22 cellular contexts compared by ENCODE assay signal in genomic region chr7:49119706-49120105, GRCh38.
"Had no signal": no experiment of that assay in that cellular context is flagged by ENCODE, and none has a peak within 500 bp of the region (broad histone marks: within the 10 kb centered on the region; RNA-seq: fewer than 3 reads in every experiment).

No MANE protein-coding gene starts in this region.

- H3K9me3 ChIP-seq: esophagus muscularis mucosa, mucosa of descending colon, tibial artery, upper lobe of right lung, vagina had no signal

- ATAC-seq: left lobe of liver; mucosa of descending colon; naive thymus-derived CD8-positive, alpha-beta T cell; sciatic nerve; stimulated activated memory B cell treated with anti-CD40 and anti-IgM and Interleukin-4, amounts not matched to agents 10 μg/mL and 1 μg/mL and 100 μg/mL, for 72 hours; upper lobe of right lung had no signal

- H2AFZ ChIP-seq: hepatocyte had no signal

- FAIRE-seq: endometrium, islet of Langerhans had no signal

- H3K4me1 ChIP-seq: esophagus muscularis mucosa, spleen, tibial artery, upper lobe of right lung, vagina had no signal

- H3K4me1 Mint-ChIP-seq: naive thymus-derived CD8-positive, alpha-beta T cell; stimulated activated memory B cell treated with anti-CD40 and anti-IgM and Interleukin-4, amounts not matched to agents 10 μg/mL and 1 μg/mL and 100 μg/mL, for 72 hours had no signal

- H3K4me3 ChIP-seq: esophagus muscularis mucosa, hepatocyte, mucosa of descending colon, spleen, tibial artery, upper lobe of right lung, vagina had no signal

- DNase-seq: effector memory CD4-positive, alpha-beta T cell; foreskin fibroblast; head of caudate nucleus; mammary epithelial cell; mucosa of descending colon; naive thymus-derived CD8-positive, alpha-beta T cell; spleen; stimulated activated CD4-positive, alpha-beta T cell treated with anti-CD3 and anti-CD28 coated beads, Interleukin-15, amount 100 ng/mL, for 24 hours; stimulated activated CD4-positive, alpha-beta T cell treated with anti-CD3 and anti-CD28 coated beads, Interleukin-1b, Interleukin-23, amount 100 ng/mL, for 48 hours; stimulated activated CD4-positive, alpha-beta T cell treated with anti-CD3 and anti-CD28 coated beads, Interleukin-4, amount 100 ng/mL, for 24 hours; tibial artery; upper lobe of right lung had no signal

- H3K27me3 Mint-ChIP-seq: stimulated activated memory B cell treated with anti-CD40 and anti-IgM and Interleukin-4, amounts not matched to agents 10 μg/mL and 1 μg/mL and 100 μg/mL, for 72 hours; stimulated activated naive CD8-positive, alpha-beta T cell treated with anti-CD3 and anti-CD28 coated beads, Interleukin-15, Interleukin-2, amounts not matched to agents 100 ng/mL and 50 ng/mL, for 24 hours had no signal

- H3K27me3 ChIP-seq: esophagus muscularis mucosa, hepatocyte, spleen, tibial artery, upper lobe of right lung, vagina had no signal

- H3K79me2 ChIP-seq: hepatocyte had no signal

- H3K36me3 ChIP-seq: esophagus muscularis mucosa, spleen, tibial artery, upper lobe of right lung, vagina had no signal

- H3K27ac Mint-ChIP-seq: stimulated activated memory B cell treated with anti-CD40 and anti-IgM and Interleukin-4, amounts not matched to agents 10 μg/mL and 1 μg/mL and 100 μg/mL, for 72 hours; stimulated activated naive CD8-positive, alpha-beta T cell treated with anti-CD3 and anti-CD28 coated beads, Interleukin-15, Interleukin-2, amounts not matched to agents 100 ng/mL and 50 ng/mL, for 24 hours had no signal

- H3K36me3 Mint-ChIP-seq: naive thymus-derived CD8-positive, alpha-beta T cell; stimulated activated memory B cell treated with anti-CD40 and anti-IgM and Interleukin-4, amounts not matched to agents 10 μg/mL and 1 μg/mL and 100 μg/mL, for 72 hours had no signal

- H3K9me3 Mint-ChIP-seq: stimulated activated naive CD8-positive, alpha-beta T cell treated with anti-CD3 and anti-CD28 coated beads, Interleukin-15, Interleukin-2, amounts not matched to agents 100 ng/mL and 50 ng/mL, for 24 hours had no signal

- H3K4me3 Mint-ChIP-seq: naive thymus-derived CD8-positive, alpha-beta T cell; stimulated activated memory B cell treated with anti-CD40 and anti-IgM and Interleukin-4, amounts not matched to agents 10 μg/mL and 1 μg/mL and 100 μg/mL, for 72 hours; stimulated activated naive CD8-positive, alpha-beta T cell treated with anti-CD3 and anti-CD28 coated beads, Interleukin-15, Interleukin-2, amounts not matched to agents 100 ng/mL and 50 ng/mL, for 24 hours had no signal

- H3K4me2 ChIP-seq: hepatocyte had no signal

- H3K27ac ChIP-seq: epithelial cell of prostate, esophagus muscularis mucosa, hepatocyte, spleen, tibial artery, upper lobe of right lung, vagina had no signal
